ENCODE assay signal across 22 cellular contexts in the genomic region with DNA sequence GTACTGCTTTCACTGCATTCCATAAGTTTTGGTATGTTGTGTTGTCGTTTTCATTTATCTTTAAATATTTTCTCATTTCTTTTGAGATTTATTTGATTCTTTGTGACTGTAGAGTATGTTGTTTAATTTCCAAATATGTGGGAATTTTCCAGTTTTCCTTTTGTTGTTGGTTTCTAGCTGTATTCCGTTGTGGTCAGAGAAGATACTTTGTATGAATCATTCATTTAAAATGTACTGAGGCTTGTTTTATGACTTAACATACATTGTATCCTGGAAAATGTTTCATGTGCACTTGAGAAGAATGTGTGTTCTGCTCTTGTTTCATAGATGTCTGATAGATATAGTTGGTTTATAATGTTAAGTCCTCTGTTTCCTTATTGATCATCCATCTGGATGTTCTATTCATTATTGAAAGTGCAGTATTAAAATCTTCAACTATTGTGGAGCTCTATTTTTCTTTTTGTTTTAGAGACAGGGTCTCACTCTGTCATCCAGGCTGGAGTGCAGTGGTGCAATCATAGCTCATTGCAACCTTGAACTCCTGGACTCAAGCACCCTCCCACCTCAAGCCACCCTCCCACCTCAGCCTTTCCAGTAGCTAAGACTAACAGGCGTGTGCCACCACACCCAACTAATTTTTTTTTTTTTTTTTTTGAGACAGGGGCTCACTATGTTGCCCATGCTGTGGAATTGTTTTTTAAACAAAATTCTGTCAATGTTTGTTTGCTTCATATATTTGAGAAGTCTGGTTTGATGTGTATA.
DNase-seq lines count a peak whose midpoint lies in the region; ATAC-seq, FAIRE-seq and TF ChIP-seq lines count a peak whose summit lies in the region.
"Had no signal": no experiment of that assay in that cellular context is flagged by ENCODE, and none has a peak within 500 bp of the region (broad histone marks: within the 10 kb centered on the region; RNA-seq: fewer than 3 reads in every experiment).

No MANE protein-coding gene starts in this region.

- TF ChIP-seq POLR2A in HepG2 (IDR thresholded peaks at IDR 0.05; ENCODE audit: insufficient read depth in 1 of 2, low read depth in 2 of 2, low read length in 2 of 2) = no peak
- TF ChIP-seq POLR2A in right lobe of liver (IDR thresholded peaks at IDR 0.05) = no peak

- no peak overlapping the region for H3K4me2 ChIP-seq in HepG2 (ENCODE audit: low read depth, low read length)

- DNase-seq in HepG2 (ENCODE audit: low spot score) (peak; percentile 18), right lobe of liver (no peak), astrocyte of the hippocampus (ENCODE audit: low read depth, low spot score) (peak; percentile 5), foreskin melanocyte (peak; percentile 71), anterior cingulate cortex (lab: John Stamatoyannopoulos, UW) (no peak), WTC11 (ENCODE audit: low spot score) (no peak)
- no peak for DNase-seq in stimulated activated CD8-positive, alpha-beta memory T cell treated with anti-CD3 and anti-CD28 coated beads, Interleukin-4, amount 100 ng/mL, for 48 hours
- DNase-seq: activated CD4-positive, alpha-beta T cell treated with anti-CD3 and anti-CD28 coated beads for 4 hours; activated naive CD4-positive, alpha-beta T cell; DMS79; effector CD8-positive, alpha-beta T cell; Kasumi-1; NCI-H187 treated with DMSO at 0.1 percent for 48 hours; spleen; stimulated activated naive CD4-positive, alpha-beta T cell had no signal

- TF ChIP-seq EP300 in HepG2 (IDR thresholded peaks at IDR 0.05; ENCODE audit: low read depth in 2 of 2, low read length in 2 of 2) (no peak), HepG2 (CRISPR knock-in tag; IDR thresholded peaks at IDR 0.05; ENCODE audit: borderline replicate concordance) (no peak)

- no peak for TF ChIP-seq CTCF in HepG2 (CRISPR knock-in tag; IDR thresholded peaks at IDR 0.05)
- TF ChIP-seq CTCF in right lobe of liver (IDR thresholded peaks at IDR 0.05) = no peak
- TF ChIP-seq CTCF in WTC11 (IDR thresholded peaks at IDR 0.05) = no peak

- intact Hi-C loops in HepG2 (cut with micrococcal nuclease; ENCODE audit: unreplicated experiment) = no loop called here
- intact Hi-C loops in right lobe of liver (cut with DNase I) = no loop called here

- H3K4me1 ChIP-seq in HepG2 (ENCODE audit: insufficient read depth, low read length) = peaks cover 9% of the 10 kb centered on the region
- H3K4me1 ChIP-seq in right lobe of liver = no peaks in the 10 kb centered on the region
- H3K4me1 ChIP-seq: gastroesophageal sphincter, parathyroid adenoma, spleen had no signal

- no peaks in the 10 kb centered on the region for H3K36me3 ChIP-seq in HepG2 (replicated peaks in 1 of 2; ENCODE audit: control insufficient read depth in 1 of 2, insufficient read depth in 2 of 2, low read length in 2 of 2)
- no peaks in the 10 kb centered on the region for H3K36me3 ChIP-seq in right lobe of liver
- H3K36me3 ChIP-seq: cardiac muscle cell had no signal

- H3K4me3 Mint-ChIP-seq in WTC11 = no peak overlapping the region

- peaks cover 18% of the 10 kb centered on the region for H3K36me3 Mint-ChIP-seq in WTC11

- no peak overlapping the region for H3K4me3 ChIP-seq in HepG2 (replicated peaks in 1 of 3; ENCODE audit: insufficient read depth in 1 of 3, low read depth in 2 of 3, low read length in 3 of 3)
- H3K4me3 ChIP-seq in right lobe of liver = no peak overlapping the region
- H3K4me3 ChIP-seq: cardiac muscle cell, gastroesophageal sphincter, SK-N-MC, spleen had no signal

- H3K9me3 ChIP-seq in HepG2 (ENCODE audit: low read length) (no peaks in the 10 kb centered on the region), right lobe of liver (no peaks in the 10 kb centered on the region)
- H3K9me3 ChIP-seq: gastroesophageal sphincter, spleen had no signal

- H3K27ac ChIP-seq in HepG2 (ENCODE audit: extremely low read length, insufficient read depth, low read length) (peak overlapping the region; percentile 12), right lobe of liver (no peak overlapping the region)
- H3K27ac ChIP-seq: cardiac muscle cell, gastroesophageal sphincter, HL-60, parathyroid adenoma, SK-N-MC, spleen had no signal

- 31% methylated on average over 3 of the region's 3 CpGs for whole genome bisulfite sequencing in HepG2 (ENCODE audit: low lambda C conversion rate)
- 57% methylated on average over 3 of the region's 3 CpGs for WGBS in right lobe of liver (ENCODE audit: insufficient coverage, low coverage, low lambda C conversion rate, missing lambda C conversion rate)

- POLR2A ChIA-PET in HepG2 (lab: Yijun Ruan, JAX) (no interaction called here), WTC11 (lab: Charles Lee) (no interaction called here)

- H4K20me1 ChIP-seq in HepG2 (ENCODE audit: insufficient read depth, low read length) = no peaks in the 10 kb centered on the region

- no peaks in the 10 kb centered on the region for H3K4me1 Mint-ChIP-seq in WTC11

- H3K27me3 Mint-ChIP-seq in WTC11 (ENCODE audit: low read depth) = no peaks in the 10 kb centered on the region; the same call in 1 of the 2 replicates

- no peaks in the 10 kb centered on the region for H3K9me3 Mint-ChIP-seq in WTC11

- BruUV-seq in HepG2 (replicated peaks; lab: Mats Ljungman, UMichigan) = no TSS peak

- in situ Hi-C loops in HepG2 (cut with HindIII; ENCODE audit: extremely low pct_ligation_motif_present, low pct_unique_long_range_greater_than_20kb) = no loop called here

- ATAC-seq in HepG2 (peak; percentile 77), right lobe of liver (no peak), WTC11 (no peak), HG02981 (IDR thresholded peaks at IDR 0.05; ENCODE audit: unreplicated experiment) (no peak)
- ATAC-seq: gastroesophageal sphincter had no signal

- H3K27me3 ChIP-seq in HepG2 (ENCODE audit: control insufficient read depth in 1 of 2, insufficient read depth in 2 of 2, low read length in 2 of 2) (no peaks in the 10 kb centered on the region; a peak in 1 of 5 replicates), right lobe of liver (no peaks in the 10 kb centered on the region)
- H3K27me3 ChIP-seq: cardiac muscle cell, gastroesophageal sphincter, spleen had no signal

- no peak overlapping the region for H3K9ac ChIP-seq in HepG2 (ENCODE audit: insufficient read depth, low read depth, low read length)
- H3K9ac ChIP-seq: parathyroid adenoma had no signal

- H3K27ac Mint-ChIP-seq in WTC11 = no peak overlapping the region

- no peak for TF ChIP-seq RAD21 in HepG2 (CRISPR knock-in tag; IDR thresholded peaks at IDR 0.05)

- no peak overlapping the region for H2AFZ ChIP-seq in HepG2 (ENCODE audit: low read length)
- H2AFZ ChIP-seq: parathyroid adenoma had no signal

- FAIRE-seq in HepG2 (lab: Jason Lieb, UNC) = no peak
- FAIRE-seq: A204.1 had no signal

- no peaks in the 10 kb centered on the region for H3K79me2 ChIP-seq in HepG2 (ENCODE audit: insufficient read depth, low read length)
- H3K79me2 ChIP-seq: parathyroid adenoma had no signal

- CTCF ChIA-PET in HepG2 (lab: Yijun Ruan, JAX; ENCODE audit: low intra/inter-chr PET ratio, low total read pairs) (no interaction called here), WTC11 (lab: Charles Lee) (interaction anchor here (0.8 kb wide), 1 partner anchor 60 kb away, joined by 3 read pairs; no protein-coding TSS in a partner anchor)

TF ChIP-seq in HepG2, 621 proteins besides CTCF, POLR2A, EP300 and RAD21 (continues in another document):
- TF ChIP-seq IRX3 (CRISPR knock-in tag; IDR thresholded peaks at IDR 0.05; ENCODE audit: borderline replicate concordance, low read depth) (no peak), ZNF124 (CRISPR knock-in tag; IDR thresholded peaks at IDR 0.05) (no peak), ZNF292 (CRISPR knock-in tag; IDR thresholded peaks at IDR 0.05; ENCODE audit: borderline replicate concordance, low read depth) (no peak), ZNF562 (CRISPR knock-in tag; IDR thresholded peaks at IDR 0.05; ENCODE audit: borderline replicate concordance) (no peak), DPF2 (CRISPR knock-in tag; IDR thresholded peaks at IDR 0.05; ENCODE audit: borderline replicate concordance, low read depth) (no peak), ZSCAN30 (CRISPR knock-in tag; IDR thresholded peaks at IDR 0.05) (no peak)
- TF ChIP-seq, protein P1, sequence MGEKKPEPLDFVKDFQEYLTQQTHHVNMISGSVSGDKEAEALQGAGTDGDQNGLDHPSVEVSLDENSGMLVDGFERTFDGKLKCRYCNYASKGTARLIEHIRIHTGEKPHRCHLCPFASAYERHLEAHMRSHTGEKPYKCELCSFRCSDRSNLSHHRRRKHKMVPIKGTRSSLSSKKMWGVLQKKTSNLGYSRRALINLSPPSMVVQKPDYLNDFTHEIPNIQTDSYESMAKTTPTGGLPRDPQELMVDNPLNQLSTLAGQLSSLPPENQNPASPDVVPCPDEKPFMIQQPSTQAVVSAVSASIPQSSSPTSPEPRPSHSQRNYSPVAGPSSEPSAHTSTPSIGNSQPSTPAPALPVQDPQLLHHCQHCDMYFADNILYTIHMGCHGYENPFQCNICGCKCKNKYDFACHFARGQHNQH (CRISPR knock-in tag; IDR thresholded peaks at IDR 0.05) = no peak

TF ChIP-seq in WTC11, 78 proteins besides CTCF, POLR2A, EP300 and RAD21:
- TF ChIP-seq ESRRA (CRISPR knock-in tag; IDR thresholded peaks at IDR 0.05; ENCODE audit: borderline replicate concordance) = no peak
- no peak for TF ChIP-seq TEAD4 (CRISPR knock-in tag; IDR thresholded peaks at IDR 0.05)
- no peak for TF ChIP-seq JUN (CRISPR knock-in tag; IDR thresholded peaks at IDR 0.05)
- TF ChIP-seq, protein P2, sequence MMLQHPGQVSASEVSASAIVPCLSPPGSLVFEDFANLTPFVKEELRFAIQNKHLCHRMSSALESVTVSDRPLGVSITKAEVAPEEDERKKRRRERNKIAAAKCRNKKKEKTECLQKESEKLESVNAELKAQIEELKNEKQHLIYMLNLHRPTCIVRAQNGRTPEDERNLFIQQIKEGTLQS (CRISPR knock-in tag; conservative IDR thresholded peaks at IDR 0.05) = no peak
- no peak for TF ChIP-seq MXD4 (CRISPR knock-in tag; IDR thresholded peaks at IDR 0.05; ENCODE audit: borderline replicate concordance)
- TF ChIP-seq KAT7 (CRISPR knock-in tag; IDR thresholded peaks at IDR 0.05; ENCODE audit: borderline replicate concordance) = no peak
- TF ChIP-seq ZNF138 (CRISPR knock-in tag; conservative IDR thresholded peaks at IDR 0.05) = no peak

Comparison
In these comparisons a context has a peak if more than half of its experiments do, and no peak if none do; other contexts are left out.
1. DNase-seq: peak in HepG2 (single experiment), astrocyte of the hippocampus (single experiment) and foreskin melanocyte (single experiment); none in right lobe of liver (0 of 3), anterior cingulate cortex (0 of 58), WTC11 (single experiment) and stimulated activated CD8-positive, alpha-beta memory T cell treated with anti-CD3 and anti-CD28 coated beads, Interleukin-4, amount 100 ng/mL, for 48 hours (single experiment).